ENCODE assay signal across 13 cellular contexts in genomic region chr7:44561962-44562621, GRCh38. TPM values are rescaled to one million over a fixed set of nuclear protein-coding genes. Genes with fewer than 3 reads are reported as not detected.
A peak's percentile ranks its signal among the peaks of the same experiment; 100 is the strongest.
DNase-seq lines count a peak whose midpoint lies in the region; ATAC-seq and TF ChIP-seq lines count a peak whose summit lies in the region.
"Had no signal": no experiment of that assay in that cellular context is flagged by ENCODE, and none has a peak within 500 bp of the region (broad histone marks: within the 10 kb centered on the region; RNA-seq: fewer than 3 reads in every experiment).

No MANE protein-coding gene starts in this region.

- no peak for TF ChIP-seq CTCF in upper lobe of right lung (IDR thresholded peaks at IDR 0.05)

- no peaks in the 10 kb centered on the region for H3K9me3 ChIP-seq in upper lobe of right lung
- H3K9me3 ChIP-seq: BLaER1 treated with 17β-estradiol and CSF1 and Interleukin-3, amounts not matched to agents 10 nM and 100 nM had no signal

- intact Hi-C loops in upper lobe of right lung (cut with DNase I), result no loop called here

- H3K27me3 ChIP-seq in upper lobe of right lung, result no peaks in the 10 kb centered on the region
- H3K27me3 ChIP-seq: BLaER1 treated with 17β-estradiol and CSF1 and Interleukin-3, amounts not matched to agents 10 nM and 100 nM had no signal

- DNase-seq in AG08395 (ENCODE audit: low spot score) (peak; percentile 49), HS-5 (ENCODE audit: low read depth) (peak; percentile 49), amniotic stem cell (lab: John Stamatoyannopoulos, UW) (peak; percentile 45), kidney tubule cell (ENCODE audit: low spot score) (peak; percentile 68), cerebellar nuclear complex (lab: John Stamatoyannopoulos, UW) (no peak), upper lobe of right lung (no peak)
- DNase-seq in activated T-cell treated with anti-CD3 and anti-CD28 coated beads, Interleukin-2, amount 50 U/mL, for 48 hours, result no peak
- DNase-seq: NK-92 treated with Interleukin-12 subunit alpha and Interleukin-12 subunit beta, amount 100 ng/mL, for 24 hours; stimulated activated CD4-positive, alpha-beta T cell treated with anti-CD3 and anti-CD28 coated beads, Interleukin-12 subunit alpha, Interleukin-12 subunit beta, amount 100 ng/mL, for 4 hours had no signal

- H3K27ac ChIP-seq in upper lobe of right lung, result no peak overlapping the region
- H3K27ac ChIP-seq: BLaER1 treated with 17β-estradiol and CSF1 and Interleukin-3, amounts not matched to agents 10 nM and 100 nM had no signal

- no peak overlapping the region for H3K4me3 ChIP-seq in upper lobe of right lung
- H3K4me3 ChIP-seq: BLaER1 treated with 17β-estradiol and CSF1 and Interleukin-3, amounts not matched to agents 10 nM and 100 nM had no signal

- no peaks in the 10 kb centered on the region for H3K4me1 ChIP-seq in upper lobe of right lung

- peaks cover 31% of the 10 kb centered on the region for H3K36me3 ChIP-seq in upper lobe of right lung

- no peak for ATAC-seq in activated CD4-positive, CD25-positive, alpha-beta regulatory T cell treated with anti-CD3 and anti-CD28 coated beads, Interleukin-2, amount 50 U/mL, for 24 hours
- no peak for ATAC-seq in upper lobe of right lung
- ATAC-seq: stimulated activated memory B cell treated with anti-CD40 and anti-IgM and Interleukin-4, amounts not matched to agents 10 μg/mL and 1 μg/mL and 100 μg/mL, for 72 hours had no signal

RNA-seq across cellular contexts. Expression of gene DDX56, which starts 11.6 kb away (rescaled TPM):
- total RNA-seq in upper lobe of right lung, result 53.5 TPM

RNA-seq across cellular contexts. Expression of gene TMED4, which starts 19.9 kb away (rescaled TPM):
- 78.3 TPM for total RNA-seq in upper lobe of right lung

RNA-seq across cellular contexts. Expression of gene NPC1L1, which starts 21.0 kb away (rescaled TPM):
- total RNA-seq in upper lobe of right lung, result 0.17 TPM
- total RNA-seq: T-helper 2 cell treated with Interferon-gamma antibody and Interleukin-4, amounts not matched to agents 100 ng/mL and 5 ng/mL, for 36 hours had no signal

RNA-seq across cellular contexts. Expression of gene OGDH, which starts 44.3 kb away (rescaled TPM):
- total RNA-seq in upper lobe of right lung, result 157 TPM

Comparison
In these comparisons a context has a peak if more than half of its experiments do, and no peak if none do; other contexts are left out.
1. DNase-seq: peak in AG08395 (single experiment), HS-5 (single experiment), amniotic stem cell (single experiment) and kidney tubule cell (single experiment); none in cerebellar nuclear complex (0 of 2), upper lobe of right lung (single experiment) and activated T-cell treated with anti-CD3 and anti-CD28 coated beads, Interleukin-2, amount 50 U/mL, for 48 hours (0 of 2).